In the genomic region with DNA sequence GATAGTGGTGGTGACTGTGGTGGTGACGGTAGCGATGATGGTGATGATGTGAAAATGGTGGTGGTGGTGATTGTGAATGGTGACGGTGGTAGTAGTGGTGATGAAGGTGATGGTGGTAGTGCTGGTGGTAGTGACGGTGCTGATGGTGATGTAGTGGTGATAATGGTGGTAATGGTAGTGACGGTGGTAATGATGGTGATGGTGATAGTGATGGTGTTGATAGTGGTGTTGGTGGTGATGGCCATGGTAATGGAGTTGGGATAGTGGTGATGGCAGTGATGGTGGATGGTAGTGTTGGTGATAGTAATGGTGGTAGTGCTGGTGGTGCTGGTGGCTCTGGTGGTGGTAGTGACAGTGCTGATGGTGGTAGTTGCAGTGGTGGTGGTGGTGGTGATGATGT, we compare ENCODE assay signal across 1 cellular context.
TF ChIP-seq lines count a peak whose summit lies in the region.

No MANE protein-coding gene starts in this region.

TF ChIP-seq in HepG2, 621 proteins besides CTCF, POLR2A, EP300 and RAD21 (continued from another document):
- TF ChIP-seq, protein P1, sequence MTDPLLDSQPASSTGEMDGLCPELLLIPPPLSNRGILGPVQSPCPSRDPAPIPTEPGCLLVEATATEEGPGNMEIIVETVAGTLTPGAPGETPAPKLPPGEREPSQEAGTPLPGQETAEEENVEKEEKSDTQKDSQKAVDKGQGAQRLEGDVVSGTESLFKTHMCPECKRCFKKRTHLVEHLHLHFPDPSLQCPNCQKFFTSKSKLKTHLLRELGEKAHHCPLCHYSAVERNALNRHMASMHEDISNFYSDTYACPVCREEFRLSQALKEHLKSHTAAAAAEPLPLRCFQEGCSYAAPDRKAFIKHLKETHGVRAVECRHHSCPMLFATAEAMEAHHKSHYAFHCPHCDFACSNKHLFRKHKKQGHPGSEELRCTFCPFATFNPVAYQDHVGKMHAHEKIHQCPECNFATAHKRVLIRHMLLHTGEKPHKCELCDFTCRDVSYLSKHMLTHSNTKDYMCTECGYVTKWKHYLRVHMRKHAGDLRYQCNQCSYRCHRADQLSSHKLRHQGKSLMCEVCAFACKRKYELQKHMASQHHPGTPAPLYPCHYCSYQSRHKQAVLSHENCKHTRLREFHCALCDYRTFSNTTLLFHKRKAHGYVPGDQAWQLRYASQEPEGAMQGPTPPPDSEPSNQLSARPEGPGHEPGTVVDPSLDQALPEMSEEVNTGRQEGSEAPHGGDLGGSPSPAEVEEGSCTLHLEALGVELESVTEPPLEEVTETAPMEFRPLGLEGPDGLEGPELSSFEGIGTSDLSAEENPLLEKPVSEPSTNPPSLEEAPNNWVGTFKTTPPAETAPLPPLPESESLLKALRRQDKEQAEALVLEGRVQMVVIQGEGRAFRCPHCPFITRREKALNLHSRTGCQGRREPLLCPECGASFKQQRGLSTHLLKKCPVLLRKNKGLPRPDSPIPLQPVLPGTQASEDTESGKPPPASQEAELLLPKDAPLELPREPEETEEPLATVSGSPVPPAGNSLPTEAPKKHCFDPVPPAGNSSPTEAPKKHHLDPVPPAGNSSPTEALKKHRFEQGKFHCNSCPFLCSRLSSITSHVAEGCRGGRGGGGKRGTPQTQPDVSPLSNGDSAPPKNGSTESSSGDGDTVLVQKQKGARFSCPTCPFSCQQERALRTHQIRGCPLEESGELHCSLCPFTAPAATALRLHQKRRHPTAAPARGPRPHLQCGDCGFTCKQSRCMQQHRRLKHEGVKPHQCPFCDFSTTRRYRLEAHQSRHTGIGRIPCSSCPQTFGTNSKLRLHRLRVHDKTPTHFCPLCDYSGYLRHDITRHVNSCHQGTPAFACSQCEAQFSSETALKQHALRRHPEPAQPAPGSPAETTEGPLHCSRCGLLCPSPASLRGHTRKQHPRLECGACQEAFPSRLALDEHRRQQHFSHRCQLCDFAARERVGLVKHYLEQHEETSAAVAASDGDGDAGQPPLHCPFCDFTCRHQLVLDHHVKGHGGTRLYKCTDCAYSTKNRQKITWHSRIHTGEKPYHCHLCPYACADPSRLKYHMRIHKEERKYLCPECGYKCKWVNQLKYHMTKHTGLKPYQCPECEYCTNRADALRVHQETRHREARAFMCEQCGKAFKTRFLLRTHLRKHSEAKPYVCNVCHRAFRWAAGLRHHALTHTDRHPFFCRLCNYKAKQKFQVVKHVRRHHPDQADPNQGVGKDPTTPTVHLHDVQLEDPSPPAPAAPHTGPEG (CRISPR knock-in tag; IDR thresholded peaks at IDR 0.05): no peak
- TF ChIP-seq SMARCC2 (IDR thresholded peaks at IDR 0.05) (no peak), ZNF577 (CRISPR knock-in tag; IDR thresholded peaks at IDR 0.05; ENCODE audit: borderline replicate concordance, low read depth) (no peak), ZNF24 (IDR thresholded peaks at IDR 0.05) (no peak), FOXP1 (IDR thresholded peaks at IDR 0.05) (0 out of 2 replicates have a peak, but pooled peaks have one; percentile 42), FOXP1 (CRISPR knock-in tag; IDR thresholded peaks at IDR 0.05) (no peak), STAG1 (CRISPR knock-in tag; IDR thresholded peaks at IDR 0.05) (no peak), MTA1 (CRISPR knock-in tag; IDR thresholded peaks at IDR 0.05; ENCODE audit: borderline replicate concordance) (no peak), ZNF776 (CRISPR knock-in tag; IDR thresholded peaks at IDR 0.05) (no peak), YEATS2 (CRISPR knock-in tag; IDR thresholded peaks at IDR 0.05; ENCODE audit: borderline replicate concordance) (no peak), NFKBIZ (CRISPR knock-in tag; IDR thresholded peaks at IDR 0.05) (no peak), GZF1 (CRISPR knock-in tag; IDR thresholded peaks at IDR 0.05) (no peak), ZNF441 (CRISPR knock-in tag; IDR thresholded peaks at IDR 0.05; ENCODE audit: borderline replicate concordance) (no peak), GABPA (IDR thresholded peaks at IDR 0.05; ENCODE audit: low read depth, low read length) (no peak), GABPA (CRISPR knock-in tag; IDR thresholded peaks at IDR 0.05; ENCODE audit: low read depth) (no peak), ZNF282 (IDR thresholded peaks at IDR 0.05; ENCODE audit: partially characterized antibody) (peak; percentile 21), ZNF713 (CRISPR knock-in tag; IDR thresholded peaks at IDR 0.05) (no peak), ZNF207 (IDR thresholded peaks at IDR 0.05; ENCODE audit: borderline replicate concordance) (no peak), ZNF850 (CRISPR knock-in tag; conservative IDR thresholded peaks at IDR 0.05) (no peak), CREB1 (IDR thresholded peaks at IDR 0.05) (peak; percentile 92), CREB1 (CRISPR knock-in tag; IDR thresholded peaks at IDR 0.05) (no peak), FOXA1 (IDR thresholded peaks at IDR 0.05) (0 out of 2 replicates have a peak, but pooled peaks have one; percentile 44), FOXA1 (CRISPR knock-in tag; IDR thresholded peaks at IDR 0.05) (no peak), MEIS1 (CRISPR knock-in tag; IDR thresholded peaks at IDR 0.05; ENCODE audit: borderline replicate concordance) (no peak), ZZZ3 (CRISPR knock-in tag; IDR thresholded peaks at IDR 0.05; ENCODE audit: borderline replicate concordance) (no peak), PHB2 (IDR thresholded peaks at IDR 0.05; ENCODE audit: partially characterized antibody) (no peak), ZMYM3 (CRISPR knock-in tag; IDR thresholded peaks at IDR 0.05) (no peak), ZNF564 (CRISPR knock-in tag; IDR thresholded peaks at IDR 0.05) (no peak)
- TF ChIP-seq, protein P2, sequence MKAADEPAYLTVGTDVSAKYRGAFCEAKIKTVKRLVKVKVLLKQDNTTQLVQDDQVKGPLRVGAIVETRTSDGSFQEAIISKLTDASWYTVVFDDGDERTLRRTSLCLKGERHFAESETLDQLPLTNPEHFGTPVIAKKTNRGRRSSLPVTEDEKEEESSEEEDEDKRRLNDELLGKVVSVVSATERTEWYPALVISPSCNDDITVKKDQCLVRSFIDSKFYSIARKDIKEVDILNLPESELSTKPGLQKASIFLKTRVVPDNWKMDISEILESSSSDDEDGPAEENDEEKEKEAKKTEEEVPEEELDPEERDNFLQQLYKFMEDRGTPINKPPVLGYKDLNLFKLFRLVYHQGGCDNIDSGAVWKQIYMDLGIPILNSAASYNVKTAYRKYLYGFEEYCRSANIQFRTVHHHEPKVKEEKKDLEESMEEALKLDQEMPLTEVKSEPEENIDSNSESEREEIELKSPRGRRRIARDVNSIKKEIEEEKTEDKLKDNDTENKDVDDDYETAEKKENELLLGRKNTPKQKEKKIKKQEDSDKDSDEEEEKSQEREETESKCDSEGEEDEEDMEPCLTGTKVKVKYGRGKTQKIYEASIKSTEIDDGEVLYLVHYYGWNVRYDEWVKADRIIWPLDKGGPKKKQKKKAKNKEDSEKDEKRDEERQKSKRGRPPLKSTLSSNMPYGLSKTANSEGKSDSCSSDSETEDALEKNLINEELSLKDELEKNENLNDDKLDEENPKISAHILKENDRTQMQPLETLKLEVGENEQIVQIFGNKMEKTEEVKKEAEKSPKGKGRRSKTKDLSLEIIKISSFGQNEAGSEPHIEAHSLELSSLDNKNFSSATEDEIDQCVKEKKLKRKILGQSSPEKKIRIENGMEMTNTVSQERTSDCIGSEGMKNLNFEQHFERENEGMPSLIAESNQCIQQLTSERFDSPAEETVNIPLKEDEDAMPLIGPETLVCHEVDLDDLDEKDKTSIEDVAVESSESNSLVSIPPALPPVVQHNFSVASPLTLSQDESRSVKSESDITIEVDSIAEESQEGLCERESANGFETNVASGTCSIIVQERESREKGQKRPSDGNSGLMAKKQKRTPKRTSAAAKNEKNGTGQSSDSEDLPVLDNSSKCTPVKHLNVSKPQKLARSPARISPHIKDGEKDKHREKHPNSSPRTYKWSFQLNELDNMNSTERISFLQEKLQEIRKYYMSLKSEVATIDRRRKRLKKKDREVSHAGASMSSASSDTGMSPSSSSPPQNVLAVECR (CRISPR knock-in tag; IDR thresholded peaks at IDR 0.05; ENCODE audit: borderline replicate concordance): no peak
